9 cellular contexts compared by ENCODE assay signal in the genomic region with DNA sequence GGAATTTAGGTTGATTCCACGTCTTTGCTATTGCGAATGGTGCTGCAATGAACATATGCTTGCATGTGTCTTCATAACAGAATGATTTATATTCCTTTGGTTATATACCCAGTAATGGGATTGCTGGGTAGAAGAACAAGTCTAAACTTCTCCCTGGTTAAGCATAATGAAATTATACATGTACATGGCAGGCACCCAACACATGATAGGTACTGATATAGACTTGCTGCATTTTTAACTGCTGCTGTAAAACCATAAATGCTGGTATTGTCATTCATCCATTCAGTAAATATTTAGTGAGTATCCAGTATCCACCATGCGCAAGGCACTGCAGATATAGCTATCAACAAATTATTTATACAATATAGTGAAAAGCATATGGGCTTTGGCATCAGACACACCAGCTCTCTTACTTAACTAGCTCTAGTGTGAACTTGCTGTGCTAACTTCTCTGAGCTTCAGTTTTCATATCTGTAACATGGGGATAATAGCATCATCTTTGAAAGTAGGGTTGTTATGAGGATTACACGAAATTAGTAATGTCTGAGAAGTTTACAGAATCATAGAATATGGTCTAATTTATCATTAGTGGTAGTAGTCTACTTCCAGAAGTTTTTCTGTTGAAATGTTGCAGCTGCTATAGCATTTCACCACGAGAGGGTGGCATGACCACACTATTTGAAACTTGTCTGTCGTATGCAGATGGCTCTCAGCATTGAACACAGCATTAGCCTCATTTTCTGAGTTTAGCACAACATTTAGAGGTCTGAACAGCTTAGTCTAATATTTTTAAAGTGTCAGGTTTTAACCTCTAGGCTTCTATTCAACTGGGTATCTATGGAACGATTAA. TPM values are rescaled to one million over a fixed set of nuclear protein-coding genes. Genes with fewer than 3 reads are reported as not detected.
DNase-seq lines count a peak whose midpoint lies in the region; ATAC-seq, FAIRE-seq and TF ChIP-seq lines count a peak whose summit lies in the region.
"Had no signal": no experiment of that assay in that cellular context is flagged by ENCODE, and none has a peak within 500 bp of the region (broad histone marks: within the 10 kb centered on the region; RNA-seq: fewer than 3 reads in every experiment).

No MANE protein-coding gene starts in this region.

- H3K79me2 ChIP-seq in mesendoderm (ENCODE audit: control insufficient read depth, insufficient read depth, low read length) = no peaks in the 10 kb centered on the region

- no peaks in the 10 kb centered on the region for H3K36me3 Mint-ChIP-seq in HFFc6 (ENCODE audit: low read depth)
- H3K36me3 Mint-ChIP-seq in activated T-cell treated with anti-CD3 and anti-CD28 coated beads, Interleukin-2, amount 50 U/mL, for 4 hours (ENCODE audit: insufficient read depth) = no peaks in the 10 kb centered on the region

- H2BK15ac ChIP-seq in mesendoderm (replicated peaks; ENCODE audit: low read depth) = no peak overlapping the region

- H2AK5ac ChIP-seq in mesendoderm (ENCODE audit: low read length) = no peak overlapping the region

- CTCF ChIA-PET in A549 (lab: Yijun Ruan, JAX) = interaction anchor here (1.3 to 1.6 kb wide), 5 partner anchors 9 to 425 kb away, joined by 3 to 16 read pairs (median 4); no protein-coding TSS in a partner anchor

- no peak overlapping the region for H3K27ac ChIP-seq in A549
- H3K27ac ChIP-seq in mesendoderm (ENCODE audit: low read depth, low read length) = no peak overlapping the region

- no peak overlapping the region for H3K4ac ChIP-seq in mesendoderm (ENCODE audit: low read depth, low read length)

- H3K36me3 ChIP-seq in mesendoderm (ENCODE audit: control insufficient read depth, insufficient read depth, low read length) = no peaks in the 10 kb centered on the region

- H2BK120ac ChIP-seq in mesendoderm (ENCODE audit: low read depth, low read length) = no peak overlapping the region

- no peak overlapping the region for H3K27ac Mint-ChIP-seq in HFFc6
- H3K27ac Mint-ChIP-seq: dendritic cell treated with granulocyte-macrophage colony-stimulating factor and Interleukin-4, amounts not matched to agents 40 ng/mL and 50 ng/mL, for 4 days had no signal

- 20% methylated on average over 7 of the region's 7 CpGs for WGBS in A549 (ENCODE audit: missing lambda C conversion rate)
- WGBS in mesendoderm (ENCODE audit: extremely low coverage, insufficient coverage, low lambda C conversion rate) = no CpG with 5 or more reads among the region's 7 CpGs

- peak overlapping the region; percentile 56 for H4K8ac ChIP-seq in mesendoderm (ENCODE audit: low read depth, low read length)

- H3K56ac ChIP-seq in mesendoderm (ENCODE audit: low read length) = no peak overlapping the region

- H3K4me2 ChIP-seq in A549 (no peak overlapping the region), mesendoderm (ENCODE audit: low read length) (no peak overlapping the region)

- TF ChIP-seq POLR2A in A549 (IDR thresholded peaks at IDR 0.05; ENCODE audit: low read length) = no peak

- no peak overlapping the region for H2BK5ac ChIP-seq in mesendoderm (ENCODE audit: low read length)

- no peak for TF ChIP-seq EP300 in A549 (IDR thresholded peaks at IDR 0.05)

- H3K27me3 ChIP-seq in mesendoderm (ENCODE audit: insufficient read depth, low read length, poor library complexity) = no peaks in the 10 kb centered on the region

- no peaks in the 10 kb centered on the region; the same call in 1 of the 2 replicates for H3K27me3 Mint-ChIP-seq in HFFc6 (ENCODE audit: insufficient read depth)
- peaks cover 14% of the 10 kb centered on the region for H3K27me3 Mint-ChIP-seq in activated T-cell treated with anti-CD3 and anti-CD28 coated beads, Interleukin-2, amount 50 U/mL, for 4 hours (ENCODE audit: low read depth)

- H3K4me3 Mint-ChIP-seq in HFFc6 = no peak overlapping the region
- no peak overlapping the region for H3K4me3 Mint-ChIP-seq in activated T-cell treated with anti-CD3 and anti-CD28 coated beads, Interleukin-2, amount 50 U/mL, for 4 hours
- H3K4me3 Mint-ChIP-seq: dendritic cell treated with granulocyte-macrophage colony-stimulating factor and Interleukin-4, amounts not matched to agents 40 ng/mL and 50 ng/mL, for 4 days had no signal

- POLR2A ChIA-PET in A549 (lab: Yijun Ruan, JAX) = no interaction called here

- ATAC-seq in A549 = peak; percentile 78 to 84; a peak in 4 of 6 replicates
- no peak for ATAC-seq in activated T-cell treated with anti-CD3 and anti-CD28 coated beads, Interleukin-2, amount 50 U/mL, for 4 hours

- no peak overlapping the region for H4K5ac ChIP-seq in mesendoderm (ENCODE audit: low read length)

- no peak for FAIRE-seq in A549 (lab: Jason Lieb, UNC)

- TF ChIP-seq RAD21 in A549 (conservative IDR thresholded peaks at IDR 0.05 in 1 of 2, IDR thresholded peaks at IDR 0.05 in 1 of 2) = peak; percentile 64 to 65

- peaks cover 7% of the 10 kb centered on the region for H3K4me1 Mint-ChIP-seq in HFFc6 (ENCODE audit: low read depth)
- H3K4me1 Mint-ChIP-seq in activated T-cell treated with anti-CD3 and anti-CD28 coated beads, Interleukin-2, amount 50 U/mL, for 4 hours (ENCODE audit: low read depth) = no peaks in the 10 kb centered on the region

- no peaks in the 10 kb centered on the region for H3K79me1 ChIP-seq in mesendoderm (ENCODE audit: low read length)

- no peak overlapping the region for H3K23ac ChIP-seq in mesendoderm (ENCODE audit: low read length)

- no peaks in the 10 kb centered on the region for H3K9me3 Mint-ChIP-seq in HFFc6
- no peaks in the 10 kb centered on the region for H3K9me3 Mint-ChIP-seq in activated T-cell treated with anti-CD3 and anti-CD28 coated beads, Interleukin-2, amount 50 U/mL, for 4 hours
- H3K9me3 Mint-ChIP-seq: dendritic cell treated with granulocyte-macrophage colony-stimulating factor and Interleukin-4, amounts not matched to agents 40 ng/mL and 50 ng/mL, for 4 days had no signal

- H3K9me3 ChIP-seq in A549 = no peaks in the 10 kb centered on the region

- H3K4me3 ChIP-seq in A549 (no peak overlapping the region), GM12864 (ENCODE audit: low read depth, low read length) (no peak overlapping the region), mesendoderm (ENCODE audit: low read length) (no peak overlapping the region)

- no peaks in the 10 kb centered on the region for H3K4me1 ChIP-seq in A549
- peaks cover 7% of the 10 kb centered on the region for H3K4me1 ChIP-seq in mesendoderm (ENCODE audit: control insufficient read depth, low read depth, low read length)

- H3K9ac ChIP-seq in mesendoderm (ENCODE audit: low read length) = no peak overlapping the region

- DNase-seq in A549 (ENCODE audit: low read depth in 1 of 2, low spot score in 1 of 2) = peak; percentile 21 to 29
- DNase-seq in GM12864 (ENCODE audit: low read depth) = no peak
- DNase-seq in HFFc6 = peak; percentile 3
- peak; percentile 83 for DNase-seq in NCI-H1694 treated with DMSO at 0.1 percent for 48 hours (lab: John Stamatoyannopoulos, UW)
- DNase-seq in cerebellum (ENCODE audit: low spot score) = peak; percentile 3
- peak; percentile 63 for DNase-seq in mesendoderm
- DNase-seq in NCI-H1048 (lab: John Stamatoyannopoulos, UW) = no peak
- no peak for DNase-seq in activated T-cell treated with anti-CD3 and anti-CD28 coated beads, Interleukin-2, amount 50 U/mL, for 4 hours

- TF ChIP-seq CTCF in A549 (IDR thresholded peaks at IDR 0.05) (peak; percentile 50), GM12864 (IDR thresholded peaks at IDR 0.05; ENCODE audit: low read depth, low read length, missing control alignments) (peak; percentile 52), HFFc6 (IDR thresholded peaks at IDR 0.05) (peak; percentile 70)

- no peak overlapping the region for H3K18ac ChIP-seq in mesendoderm (ENCODE audit: low read length)

TF ChIP-seq in A549, 52 proteins besides CTCF, POLR2A, EP300 and RAD21 (continues in another document):
- TF ChIP-seq, protein P1, sequence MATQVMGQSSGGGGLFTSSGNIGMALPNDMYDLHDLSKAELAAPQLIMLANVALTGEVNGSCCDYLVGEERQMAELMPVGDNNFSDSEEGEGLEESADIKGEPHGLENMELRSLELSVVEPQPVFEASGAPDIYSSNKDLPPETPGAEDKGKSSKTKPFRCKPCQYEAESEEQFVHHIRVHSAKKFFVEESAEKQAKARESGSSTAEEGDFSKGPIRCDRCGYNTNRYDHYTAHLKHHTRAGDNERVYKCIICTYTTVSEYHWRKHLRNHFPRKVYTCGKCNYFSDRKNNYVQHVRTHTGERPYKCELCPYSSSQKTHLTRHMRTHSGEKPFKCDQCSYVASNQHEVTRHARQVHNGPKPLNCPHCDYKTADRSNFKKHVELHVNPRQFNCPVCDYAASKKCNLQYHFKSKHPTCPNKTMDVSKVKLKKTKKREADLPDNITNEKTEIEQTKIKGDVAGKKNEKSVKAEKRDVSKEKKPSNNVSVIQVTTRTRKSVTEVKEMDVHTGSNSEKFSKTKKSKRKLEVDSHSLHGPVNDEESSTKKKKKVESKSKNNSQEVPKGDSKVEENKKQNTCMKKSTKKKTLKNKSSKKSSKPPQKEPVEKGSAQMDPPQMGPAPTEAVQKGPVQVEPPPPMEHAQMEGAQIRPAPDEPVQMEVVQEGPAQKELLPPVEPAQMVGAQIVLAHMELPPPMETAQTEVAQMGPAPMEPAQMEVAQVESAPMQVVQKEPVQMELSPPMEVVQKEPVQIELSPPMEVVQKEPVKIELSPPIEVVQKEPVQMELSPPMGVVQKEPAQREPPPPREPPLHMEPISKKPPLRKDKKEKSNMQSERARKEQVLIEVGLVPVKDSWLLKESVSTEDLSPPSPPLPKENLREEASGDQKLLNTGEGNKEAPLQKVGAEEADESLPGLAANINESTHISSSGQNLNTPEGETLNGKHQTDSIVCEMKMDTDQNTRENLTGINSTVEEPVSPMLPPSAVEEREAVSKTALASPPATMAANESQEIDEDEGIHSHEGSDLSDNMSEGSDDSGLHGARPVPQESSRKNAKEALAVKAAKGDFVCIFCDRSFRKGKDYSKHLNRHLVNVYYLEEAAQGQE (IDR thresholded peaks at IDR 0.05) = no peak
- TF ChIP-seq, protein P2, sequence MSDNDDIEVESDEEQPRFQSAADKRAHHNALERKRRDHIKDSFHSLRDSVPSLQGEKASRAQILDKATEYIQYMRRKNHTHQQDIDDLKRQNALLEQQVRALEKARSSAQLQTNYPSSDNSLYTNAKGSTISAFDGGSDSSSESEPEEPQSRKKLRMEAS (IDR thresholded peaks at IDR 0.05) = no peak
- TF ChIP-seq EHF (CRISPR knock-in tag; IDR thresholded peaks at IDR 0.05) (no peak), KDM5A (IDR thresholded peaks at IDR 0.05) (no peak)

RNA-seq across cellular contexts. Expression of a gene that starts 32.0 kb away (rescaled TPM):
- polyA plus RNA-seq in A549 (2011; rRNA removed) (43.2 and 54.2 TPM in 2 replicates), A549 (2017; fragmentation: RNase III; extraction: RNeasy Plus Mini Kit Qiagen cat#74134 plus additional on column Dnase treatment) (24.6 to 26.8 TPM (median 25.9 TPM) in 3 replicates)
- 5.1 and 6.1 TPM in 2 replicates for polyA plus RNA-seq in A549 (2012; cell fraction: cytosol; rRNA removed)
- 7.1 and 9.9 TPM in 2 replicates for polyA plus RNA-seq in A549 (2012; cell fraction: nucleus; rRNA removed)
- polyA minus RNA-seq in A549 (2011; rRNA and poly(A)+ RNA removed) = 31.3 and 34.0 TPM in 2 replicates
- total RNA-seq in HFFc6 (2021; fragmentation: NEBNext Ultra II Directional; extraction: Animal tissue kit (Norgen Biotek cat#: 25700)) = 100 to 1,000 TPM in 1 of 6 experiments, 10 to 100 TPM in 5; 84.1 to 101 (median 98.4) TPM
- 60.5 TPM for total RNA-seq in cerebellum
- 12.1 TPM for polyA plus RNA-seq in mesendoderm (2013, experiment 1 of 2)
- 11.6 TPM for polyA plus RNA-seq in mesendoderm (2013, experiment 2 of 2)
- total RNA-seq in activated T-cell treated with anti-CD3 and anti-CD28 coated beads, Interleukin-2, amount 50 U/mL, for 4 hours = 10 to 100 TPM; 55.7 to 72.6 (median 63.1) TPM

Comparison
In these comparisons a context has a peak if more than half of its experiments do, and no peak if none do; other contexts are left out.
1. ATAC-seq: peak in A549 (2 of 2); none in activated T-cell treated with anti-CD3 and anti-CD28 coated beads, Interleukin-2, amount 50 U/mL, for 4 hours (0 of 2).
2. DNase-seq: peak in A549 (2 of 2), HFFc6 (single experiment), NCI-H1694 treated with DMSO at 0.1 percent for 48 hours (single experiment), cerebellum (single experiment) and mesendoderm (single experiment); none in GM12864 (single experiment), NCI-H1048 (single experiment) and activated T-cell treated with anti-CD3 and anti-CD28 coated beads, Interleukin-2, amount 50 U/mL, for 4 hours (single experiment).
3. Peak in every context shown above with its lines, with median percentiles within 50 percentile points of each other: CTCF ChIP-seq.